Comparison of ENCODE assay signal across 20 cellular contexts in the genomic region with DNA sequence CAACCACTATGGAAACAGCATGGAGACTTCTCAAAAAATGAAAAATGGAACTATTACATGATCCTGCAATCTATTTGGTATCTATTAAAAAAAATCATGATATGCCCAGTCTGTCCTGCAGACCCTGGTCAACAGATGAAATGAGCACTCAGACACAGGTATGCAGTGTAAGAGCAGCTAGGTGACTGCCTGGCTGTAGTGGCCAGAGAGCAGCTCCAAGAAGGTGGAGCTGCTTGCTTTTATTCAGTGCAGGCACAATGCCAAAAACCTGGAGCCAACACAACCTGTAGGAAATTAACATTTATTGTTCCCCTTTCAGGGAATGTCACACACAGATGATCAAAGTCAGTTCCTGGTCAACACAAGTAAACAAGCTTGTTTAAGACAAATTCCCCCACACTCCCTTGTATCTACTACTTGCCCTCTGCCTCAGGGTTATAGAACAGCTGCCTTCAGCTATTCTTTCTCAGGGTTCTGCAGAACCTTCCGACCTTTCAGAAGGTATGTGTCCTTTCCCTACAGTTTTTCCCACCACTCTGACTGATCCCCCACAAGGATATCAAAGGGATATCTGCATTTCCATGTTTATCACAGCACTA.
"Had no signal": no experiment of that assay in that cellular context is flagged by ENCODE, and none has a peak within 500 bp of the region (broad histone marks: within the 10 kb centered on the region; RNA-seq: fewer than 3 reads in every experiment).

No MANE protein-coding gene starts in this region.

- DNase-seq: KBM-7, MG63, MV-4-11, NCI-H1092, NCI-H1105 treated with DMSO at 0.1 percent for 48 hours, NCI-H1417 treated with DMSO at 0.1 percent for 48 hours, NCI-H146, NCI-H1694 treated with DMSO at 0.1 percent for 48 hours, NCI-H1930, NCI-H2081, NCI-H2107, NCI-H2227 treated with DMSO at 0.1 percent for 48 hours, NCI-H524, NCI-H774, PC-3, SHP77 treated with DMSO at 0.1 percent for 48 hours, SJCRH30 had no signal

- H3K27ac ChIP-seq: RWPE1, SJCRH30 had no signal

- H3K27me3 ChIP-seq: MG63, SJCRH30 had no signal

- ATAC-seq: Panc1, PC-3, SK-N-SH treated with all-trans-retinoic acid at 6 μM for 48 hours had no signal

- H3K4me1 ChIP-seq: SJCRH30 had no signal

- H3K9me3 ChIP-seq: MG63, SJCRH30 had no signal

- H3K4me3 ChIP-seq: MG63, SJCRH30 had no signal

- H3K36me3 ChIP-seq: MG63, SJCRH30 had no signal
